29 cellular contexts compared by ENCODE assay signal in genomic region chr4:120079839-120080520, GRCh38. TPM values are rescaled to one million over a fixed set of nuclear protein-coding genes. Genes with fewer than 3 reads are reported as not detected.
DNase-seq lines count a peak whose midpoint lies in the region; ATAC-seq, FAIRE-seq and TF ChIP-seq lines count a peak whose summit lies in the region.
"Had no signal": no experiment of that assay in that cellular context is flagged by ENCODE, and none has a peak within 500 bp of the region (broad histone marks: within the 10 kb centered on the region; RNA-seq: fewer than 3 reads in every experiment).

No MANE protein-coding gene starts in this region.

- H3K36me3 ChIP-seq in mucosa of descending colon (ENCODE audit: low read depth) = no peaks in the 10 kb centered on the region
- H3K36me3 ChIP-seq: BE2C; BLaER1; BLaER1 treated with 17β-estradiol and CSF1 and Interleukin-3, amounts not matched to agents 10 nM and 100 nM had no signal

- peak; percentile 5 for FAIRE-seq in colon (lab: Jason Lieb, UNC)
- FAIRE-seq: A549, D721Med had no signal

- ATAC-seq in left colon (peak; percentile 91), mucosa of descending colon (peak; percentile 65), SK-N-SH treated with all-trans-retinoic acid at 6 μM for 48 hours (no peak)
- ATAC-seq: A549; CD8-positive, alpha-beta T cell had no signal

- intact Hi-C loops in left colon (cut with DNase I, micrococcal nuclease) = no loop called here
- intact Hi-C loops in mucosa of descending colon (cut with DNase I, micrococcal nuclease) = no loop called here

- no peaks in the 10 kb centered on the region for H3K4me1 ChIP-seq in mucosa of descending colon (ENCODE audit: low read depth)
- H3K4me1 ChIP-seq: A549; BLaER1; BLaER1 treated with 17β-estradiol and CSF1 and Interleukin-3, amounts not matched to agents 10 nM and 100 nM; Caco-2 had no signal

- TF ChIP-seq CTCF in mucosa of descending colon (IDR thresholded peaks at IDR 0.05) = no peak

- DNase-seq in left colon (no peak), mucosa of descending colon (no peak), COLO829 (ENCODE audit: low spot score) (no peak), NCI-H187 treated with DMSO at 0.1 percent for 48 hours (lab: John Stamatoyannopoulos, UW) (no peak)
- DNase-seq: 8988T; ACHN; AML-193; BE2C; C1 segment of cervical spinal cord; Caco-2; Calu3; CD4-positive, alpha-beta memory T cell; CD4-positive, alpha-beta T cell; CD4-positive, CD25-positive, alpha-beta regulatory T cell; CD8-positive, alpha-beta memory T cell; CD8-positive, alpha-beta T cell; COR-L47; DMS 273 treated with DMSO at 0.1 percent for 48 hours; DMS153; DMS53; DMS79; DMS79 treated with DMSO at 0.1 percent for 48 hours; DND-41 had no signal

- no peaks in the 10 kb centered on the region for H3K9me3 ChIP-seq in mucosa of descending colon
- H3K9me3 ChIP-seq: A549; BE2C; BLaER1; BLaER1 treated with 17β-estradiol and CSF1 and Interleukin-3, amounts not matched to agents 10 nM and 100 nM; Caco-2 had no signal

- H3K4me3 ChIP-seq in mucosa of descending colon = no peak overlapping the region
- H3K4me3 ChIP-seq: A549; BLaER1; BLaER1 treated with 17β-estradiol and CSF1 and Interleukin-3, amounts not matched to agents 10 nM and 100 nM had no signal

TF ChIP-seq in SK-N-SH treated with all-trans-retinoic acid at 6 μM for 48 hours, 23 proteins besides CTCF, POLR2A, EP300 and RAD21:
- TF ChIP-seq, protein P1, sequence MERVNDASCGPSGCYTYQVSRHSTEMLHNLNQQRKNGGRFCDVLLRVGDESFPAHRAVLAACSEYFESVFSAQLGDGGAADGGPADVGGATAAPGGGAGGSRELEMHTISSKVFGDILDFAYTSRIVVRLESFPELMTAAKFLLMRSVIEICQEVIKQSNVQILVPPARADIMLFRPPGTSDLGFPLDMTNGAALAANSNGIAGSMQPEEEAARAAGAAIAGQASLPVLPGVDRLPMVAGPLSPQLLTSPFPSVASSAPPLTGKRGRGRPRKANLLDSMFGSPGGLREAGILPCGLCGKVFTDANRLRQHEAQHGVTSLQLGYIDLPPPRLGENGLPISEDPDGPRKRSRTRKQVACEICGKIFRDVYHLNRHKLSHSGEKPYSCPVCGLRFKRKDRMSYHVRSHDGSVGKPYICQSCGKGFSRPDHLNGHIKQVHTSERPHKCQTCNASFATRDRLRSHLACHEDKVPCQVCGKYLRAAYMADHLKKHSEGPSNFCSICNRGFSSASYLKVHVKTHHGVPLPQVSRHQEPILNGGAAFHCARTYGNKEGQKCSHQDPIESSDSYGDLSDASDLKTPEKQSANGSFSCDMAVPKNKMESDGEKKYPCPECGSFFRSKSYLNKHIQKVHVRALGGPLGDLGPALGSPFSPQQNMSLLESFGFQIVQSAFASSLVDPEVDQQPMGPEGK (CRISPR knock-in tag; IDR thresholded peaks at IDR 0.05; ENCODE audit: borderline replicate concordance) = no peak
- no peak for TF ChIP-seq ZNF8 (CRISPR knock-in tag; IDR thresholded peaks at IDR 0.05)
- no peak for TF ChIP-seq BACH2 (CRISPR knock-in tag; IDR thresholded peaks at IDR 0.05; ENCODE audit: borderline replicate concordance)
- TF ChIP-seq GLIS3 (CRISPR knock-in tag; IDR thresholded peaks at IDR 0.05) = no peak
- no peak for TF ChIP-seq ISL1 (CRISPR knock-in tag; IDR thresholded peaks at IDR 0.05)
- TF ChIP-seq, protein P2, sequence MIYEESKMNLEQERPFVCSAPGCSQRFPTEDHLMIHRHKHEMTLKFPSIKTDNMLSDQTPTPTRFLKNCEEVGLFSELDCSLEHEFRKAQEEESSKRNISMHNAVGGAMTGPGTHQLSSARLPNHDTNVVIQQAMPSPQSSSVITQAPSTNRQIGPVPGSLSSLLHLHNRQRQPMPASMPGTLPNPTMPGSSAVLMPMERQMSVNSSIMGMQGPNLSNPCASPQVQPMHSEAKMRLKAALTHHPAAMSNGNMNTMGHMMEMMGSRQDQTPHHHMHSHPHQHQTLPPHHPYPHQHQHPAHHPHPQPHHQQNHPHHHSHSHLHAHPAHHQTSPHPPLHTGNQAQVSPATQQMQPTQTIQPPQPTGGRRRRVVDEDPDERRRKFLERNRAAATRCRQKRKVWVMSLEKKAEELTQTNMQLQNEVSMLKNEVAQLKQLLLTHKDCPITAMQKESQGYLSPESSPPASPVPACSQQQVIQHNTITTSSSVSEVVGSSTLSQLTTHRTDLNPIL (CRISPR knock-in tag; IDR thresholded peaks at IDR 0.05; ENCODE audit: low read depth) = no peak
- no peak for TF ChIP-seq ESRRG (CRISPR knock-in tag; IDR thresholded peaks at IDR 0.05)
- no peak for TF ChIP-seq RARB (CRISPR knock-in tag; IDR thresholded peaks at IDR 0.05)
- TF ChIP-seq ZC3H10 (CRISPR knock-in tag; IDR thresholded peaks at IDR 0.05) = no peak
- no peak for TF ChIP-seq SNAI2 (CRISPR knock-in tag; IDR thresholded peaks at IDR 0.05)
- TF ChIP-seq ZFP30 (CRISPR knock-in tag; IDR thresholded peaks at IDR 0.05) = no peak
- no peak for TF ChIP-seq ARNTL (CRISPR knock-in tag; IDR thresholded peaks at IDR 0.05; ENCODE audit: borderline replicate concordance, low read depth)
- no peak for TF ChIP-seq PPARA (CRISPR knock-in tag; IDR thresholded peaks at IDR 0.05; ENCODE audit: borderline replicate concordance)
- TF ChIP-seq ZNF565 (CRISPR knock-in tag; conservative IDR thresholded peaks at IDR 0.05; ENCODE audit: low read depth) = no peak
- TF ChIP-seq, protein P3, sequence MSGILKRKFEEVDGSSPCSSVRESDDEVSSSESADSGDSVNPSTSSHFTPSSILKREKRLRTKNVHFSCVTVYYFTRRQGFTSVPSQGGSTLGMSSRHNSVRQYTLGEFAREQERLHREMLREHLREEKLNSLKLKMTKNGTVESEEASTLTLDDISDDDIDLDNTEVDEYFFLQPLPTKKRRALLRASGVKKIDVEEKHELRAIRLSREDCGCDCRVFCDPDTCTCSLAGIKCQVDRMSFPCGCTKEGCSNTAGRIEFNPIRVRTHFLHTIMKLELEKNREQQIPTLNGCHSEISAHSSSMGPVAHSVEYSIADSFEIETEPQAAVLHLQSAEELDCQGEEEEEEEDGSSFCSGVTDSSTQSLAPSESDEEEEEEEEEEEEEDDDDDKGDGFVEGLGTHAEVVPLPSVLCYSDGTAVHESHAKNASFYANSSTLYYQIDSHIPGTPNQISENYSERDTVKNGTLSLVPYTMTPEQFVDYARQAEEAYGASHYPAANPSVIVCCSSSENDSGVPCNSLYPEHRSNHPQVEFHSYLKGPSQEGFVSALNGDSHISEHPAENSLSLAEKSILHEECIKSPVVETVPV (CRISPR knock-in tag; IDR thresholded peaks at IDR 0.05) = no peak
TF ChIP-seq in SK-N-SH treated with all-trans-retinoic acid at 6 μM for 48 hours: peak in this region for 0.

RNA-seq across cellular contexts. Expression of gene MAD2L1, which starts 13.3 kb away (rescaled TPM):
- total RNA-seq in left colon (1 to 10 TPM; 5.3 to 8.8 TPM), mucosa of descending colon (10 to 100 TPM in 1 of 3 donors, 1 to 10 TPM in 2; 2.9 to 17.5 (median 3.0) TPM)
